Comparison of ENCODE assay signal across 14 cellular contexts in the genomic region with DNA sequence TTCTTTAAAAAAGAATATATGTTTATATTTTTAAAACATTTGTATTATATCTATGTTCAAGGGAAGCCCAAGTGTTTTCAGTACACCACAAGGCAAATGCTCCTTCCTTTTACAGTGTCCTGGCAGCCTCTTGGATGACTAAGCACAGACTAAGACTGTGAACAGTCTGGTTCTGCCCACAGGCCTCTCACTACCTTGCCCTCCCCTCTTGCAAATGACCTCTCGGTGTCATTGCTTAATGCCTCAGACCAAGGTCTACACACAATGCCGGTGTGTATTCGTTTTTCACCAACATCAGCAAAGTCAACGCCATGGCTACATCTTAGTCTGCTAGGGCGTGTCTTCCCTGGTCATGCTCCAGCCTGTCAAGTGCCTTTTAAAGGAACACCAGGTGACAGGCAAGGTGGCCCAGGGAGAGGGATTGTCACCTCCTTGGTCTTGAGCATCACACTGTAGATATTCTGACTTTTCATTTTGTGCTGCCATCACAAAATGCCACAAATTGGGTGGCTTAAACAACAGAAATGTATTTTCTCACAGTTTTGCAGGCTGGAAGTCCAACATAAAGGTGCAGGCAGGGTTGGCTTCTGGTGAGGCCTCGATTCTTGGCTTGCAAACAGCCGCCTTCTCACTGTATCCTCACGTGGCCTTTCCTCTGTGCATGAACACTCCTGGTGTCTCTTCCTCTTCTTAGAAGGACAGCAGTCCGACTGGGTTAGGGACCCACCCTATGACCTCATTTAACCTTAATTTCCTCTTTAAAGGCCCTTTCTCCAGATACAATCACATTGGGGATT.
DNase-seq lines count a peak whose midpoint lies in the region; ATAC-seq and TF ChIP-seq lines count a peak whose summit lies in the region.
"Had no signal": no experiment of that assay in that cellular context is flagged by ENCODE, and none has a peak within 500 bp of the region (broad histone marks: within the 10 kb centered on the region; RNA-seq: fewer than 3 reads in every experiment).

No MANE protein-coding gene starts in this region.

- WGBS in psoas muscle, 3 donors, result 83 to 92% (median 85%) methylated on average over 9 of the region's 9 CpGs

- DNase-seq in GM04503 (ENCODE audit: low read depth), result peak; percentile 28
- peak; percentile 35 for DNase-seq in NB4 (ENCODE audit: low read depth)
- peak; percentile 86 for DNase-seq in epithelial cell of esophagus (ENCODE audit: low read depth)
- DNase-seq in psoas muscle, result no peak
- DNase-seq in uterus, result no peak
- no peak for DNase-seq in HAP-1 (ENCODE audit: low spot score in 2 of 2)
- DNase-seq in activated CD8-positive, alpha-beta memory T cell treated with anti-CD3 and anti-CD28 coated beads, Interleukin-2, amount 50 U/mL, for 48 hours, result no peak
- DNase-seq: GDM1; NCI-H1436 treated with DMSO at 0.1 percent for 48 hours; OCI-M1; stimulated activated naive CD4-positive, alpha-beta T cell had no signal

- TF ChIP-seq CTCF in NB4 (IDR thresholded peaks at IDR 0.05; ENCODE audit: low read depth, low read length) (no peak), epithelial cell of esophagus (IDR thresholded peaks at IDR 0.05; ENCODE audit: insufficient read depth, low read depth, low read length, missing control alignments) (no peak), psoas muscle (IDR thresholded peaks at IDR 0.05) (no peak), uterus (IDR thresholded peaks at IDR 0.05) (no peak)

- no peak overlapping the region for H3K4me3 ChIP-seq in NB4 (ENCODE audit: low read depth, low read length)
- no peak overlapping the region for H3K4me3 ChIP-seq in epithelial cell of esophagus (ENCODE audit: low read length)
- no peak overlapping the region for H3K4me3 ChIP-seq in psoas muscle
- H3K4me3 ChIP-seq in uterus, result no peak overlapping the region
- no peak overlapping the region for H3K4me3 ChIP-seq in HAP-1
- H3K4me3 ChIP-seq: coronary artery had no signal

- intact Hi-C loops in psoas muscle (cut with DNase I), result no loop called here
- intact Hi-C loops in uterus (cut with DNase I; ENCODE audit: low total_unique reads), result no loop called here

- H3K9me3 ChIP-seq in psoas muscle, result no peaks in the 10 kb centered on the region
- no peaks in the 10 kb centered on the region for H3K9me3 ChIP-seq in uterus
- no peaks in the 10 kb centered on the region for H3K9me3 ChIP-seq in HAP-1

- TF ChIP-seq POLR2A in NB4 (IDR thresholded peaks at IDR 0.05; ENCODE audit: extremely low read depth, insufficient read length) (no peak), uterus (IDR thresholded peaks at IDR 0.05) (no peak)

- H3K27me3 ChIP-seq in psoas muscle (ENCODE audit: insufficient read depth in 3 of 3, low read length in 2 of 3) (no peaks in the 10 kb centered on the region), uterus (no peaks in the 10 kb centered on the region), HAP-1 (ENCODE audit: low read depth) (no peaks in the 10 kb centered on the region)

- no peaks in the 10 kb centered on the region for H3K36me3 ChIP-seq in psoas muscle (ENCODE audit: insufficient read depth in 1 of 2, low read depth in 1 of 2)
- H3K36me3 ChIP-seq in uterus, result no peaks in the 10 kb centered on the region
- no peaks in the 10 kb centered on the region for H3K36me3 ChIP-seq in HAP-1 (replicated peaks)

- H3K27ac ChIP-seq in psoas muscle (no peak overlapping the region), uterus (no peak overlapping the region)
- H3K27ac ChIP-seq: coronary artery had no signal

- ATAC-seq in psoas muscle (peak in 3 of 4 donors; percentile 48 to 68 (median 56)), HG02970 (IDR thresholded peaks at IDR 0.05; ENCODE audit: low FRiP score, unreplicated experiment) (no peak)
- ATAC-seq: natural killer cell treated with Interleukin-12 subunit alpha and Interleukin-12 subunit beta and Interleukin-15 and Interleukin-18, amount 100 ng/mL, for 72 hours had no signal

- in situ Hi-C loops in HAP-1 (cut with MboI; ENCODE audit: low sequenced_read_pairs), result no loop called here

- H3K4me1 ChIP-seq in psoas muscle (no peaks in the 10 kb centered on the region), uterus (no peaks in the 10 kb centered on the region), HAP-1 (no peaks in the 10 kb centered on the region)

Comparison
In these comparisons a context has a peak if more than half of its experiments do, and no peak if none do; other contexts are left out.
1. DNase-seq: peak in GM04503 (single experiment), NB4 (single experiment) and epithelial cell of esophagus (single experiment); none in psoas muscle (0 of 2), uterus (0 of 2), HAP-1 (0 of 2) and activated CD8-positive, alpha-beta memory T cell treated with anti-CD3 and anti-CD28 coated beads, Interleukin-2, amount 50 U/mL, for 48 hours (single experiment).